Comparison of ENCODE assay signal across 11 cellular contexts in the genomic region with DNA sequence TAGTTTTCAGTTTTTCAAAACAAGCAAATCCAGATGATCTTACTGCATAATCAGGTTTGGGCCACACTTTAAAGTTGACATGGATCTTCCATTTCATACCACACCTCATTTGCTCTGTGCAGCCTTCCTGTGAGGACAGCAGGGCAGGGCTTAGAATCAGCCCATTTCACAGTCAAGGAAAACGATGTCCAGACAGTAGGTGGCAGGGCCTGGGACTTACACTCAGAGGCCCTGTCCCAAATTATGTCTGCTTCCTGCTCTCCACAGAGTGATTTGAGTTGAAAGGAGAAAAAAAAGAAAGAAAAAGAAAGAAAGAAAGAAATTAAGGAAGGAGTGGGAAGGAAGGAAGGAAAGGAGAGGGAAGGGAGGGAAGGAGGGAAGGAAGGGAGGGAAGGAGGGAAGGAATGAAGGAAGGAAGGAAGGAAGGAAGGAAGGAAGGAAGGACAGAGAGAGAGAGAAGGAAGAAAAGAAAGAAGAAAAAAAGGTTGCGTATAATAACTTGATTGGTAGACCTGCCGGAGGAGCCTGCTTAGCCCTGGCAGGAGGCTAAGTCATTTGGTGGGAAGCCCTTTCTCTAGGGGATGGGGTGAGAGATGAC. TPM values are rescaled to one million over a fixed set of nuclear protein-coding genes. Genes with fewer than 3 reads are reported as not detected.
DNase-seq lines count a peak whose midpoint lies in the region; ATAC-seq, FAIRE-seq and TF ChIP-seq lines count a peak whose summit lies in the region.
"Had no signal": no experiment of that assay in that cellular context is flagged by ENCODE, and none has a peak within 500 bp of the region (broad histone marks: within the 10 kb centered on the region; RNA-seq: fewer than 3 reads in every experiment).

No MANE protein-coding gene starts in this region.

- no peak overlapping the region for H4K5ac ChIP-seq in mesendoderm (ENCODE audit: low read length)

- H3K27ac Mint-ChIP-seq in activated CD4-positive, alpha-beta T cell treated with anti-CD3 and anti-CD28 coated beads for 36 hours = no peak overlapping the region

- TF ChIP-seq CTCF in A673 (conservative IDR thresholded peaks at IDR 0.05; ENCODE audit: low read depth, low read length) (no peak), HEK293 (tag by site-specific recombination; IDR thresholded peaks at IDR 0.05) (no peak), K562 (IDR thresholded peaks at IDR 0.05 in 2 of 3, conservative IDR thresholded peaks at IDR 0.05 in 1 of 3; ENCODE audit: insufficient read depth in 2 of 3, low read depth in 1 of 3, low read length in 3 of 3) (no peak), spleen (IDR thresholded peaks at IDR 0.05 in 8 of 11, conservative IDR thresholded peaks at IDR 0.05 in 3 of 11) (no peak)

- H2BK15ac ChIP-seq in mesendoderm (replicated peaks; ENCODE audit: low read depth) = no peak overlapping the region

- 66% methylated on average over 3 of the region's 3 CpGs for WGBS in K562 (ENCODE audit: insufficient coverage, low coverage, missing lambda C conversion rate)
- no CpG with 5 or more reads among the region's 3 CpGs for WGBS in mesendoderm (ENCODE audit: extremely low coverage, insufficient coverage, low lambda C conversion rate)
- WGBS in spleen, 5 donors = 75 to 90% (median 78%) methylated on average over 3 of the region's 3 CpGs

- peak overlapping the region; percentile 98 for H2AFZ ChIP-seq in K562 (ENCODE audit: low read depth, low read length)

- no peak overlapping the region for H3K4ac ChIP-seq in mesendoderm (ENCODE audit: low read depth, low read length)

- H3K18ac ChIP-seq in mesendoderm (ENCODE audit: low read length) = no peak overlapping the region

- H2BK5ac ChIP-seq in mesendoderm (ENCODE audit: low read length) = no peak overlapping the region

- peaks cover 31% of the 10 kb centered on the region for H3K4me1 Mint-ChIP-seq in activated CD4-positive, alpha-beta T cell treated with anti-CD3 and anti-CD28 coated beads for 36 hours

- in situ Hi-C loops in K562 (cut with MboI) = no loop called here

- H3K36me3 ChIP-seq in A673 (ENCODE audit: insufficient read depth, low read length, poor library complexity, severe bottlenecking) (no peaks in the 10 kb centered on the region), HEK293 (ENCODE audit: control insufficient read depth in 2 of 2, insufficient read depth in 1 of 2, low read length in 2 of 2) (no peaks in the 10 kb centered on the region), K562 (ENCODE audit: control insufficient read depth, insufficient read depth, low read length) (no peaks in the 10 kb centered on the region), mesendoderm (ENCODE audit: control insufficient read depth, insufficient read depth, low read length) (no peaks in the 10 kb centered on the region), spleen (no peaks in the 10 kb centered on the region)
- H3K36me3 ChIP-seq: HAP-1 had no signal

- no peak for TF ChIP-seq POLR2A in K562 (conservative IDR thresholded peaks at IDR 0.05)
- TF ChIP-seq POLR2A in spleen (IDR thresholded peaks at IDR 0.05) = no peak

- no peak overlapping the region; a peak in 1 of 4 replicates for H3K9ac ChIP-seq in K562 (ENCODE audit: insufficient read depth in 1 of 2, low read depth in 2 of 2, low read length in 2 of 2)
- H3K9ac ChIP-seq in mesendoderm (ENCODE audit: low read length) = no peak overlapping the region

- POLR2A ChIA-PET in A673 (lab: Charles Lee; ENCODE audit: low non-redundant PET) (no interaction called here), HEK293 (lab: Yijun Ruan, JAX) (no interaction called here), K562 (lab: Yijun Ruan, JAX) (no interaction called here)
- POLR2A ChIA-PET in activated CD4-positive, alpha-beta T cell treated with anti-CD3 and anti-CD28 coated beads for 36 hours (lab: Charles Lee) = no interaction called here

- H3K56ac ChIP-seq in mesendoderm (ENCODE audit: low read length) = peak overlapping the region; percentile 12

- no peak for FAIRE-seq in K562 (lab: Jason Lieb, UNC)
- FAIRE-seq: frontal cortex, TTC549 had no signal

- no peak overlapping the region for H4K8ac ChIP-seq in mesendoderm (ENCODE audit: low read depth, low read length)

- H3K4me2 ChIP-seq in K562 (ENCODE audit: insufficient read depth, low read length) (peak overlapping the region; percentile 49; the same call in 1 of the 2 replicates), mesendoderm (ENCODE audit: low read length) (no peak overlapping the region)

- H3K9me3 ChIP-seq in A673 (ENCODE audit: low read depth, low read length, poor library complexity, severe bottlenecking) = no peaks in the 10 kb centered on the region
- H3K9me3 ChIP-seq in HEK293 (ENCODE audit: control insufficient read depth, insufficient read depth, low read depth, low read length) = no peaks in the 10 kb centered on the region
- no peaks in the 10 kb centered on the region for H3K9me3 ChIP-seq in K562 (replicated peaks; ENCODE audit: control insufficient read depth, insufficient read depth, low read depth, low read length)
- no peaks in the 10 kb centered on the region for H3K9me3 ChIP-seq in spleen
- H3K9me3 ChIP-seq: HAP-1 had no signal

- CTCF ChIA-PET in A673 (lab: Charles Lee) (interaction anchor here (0.6 kb wide), 1 partner anchor 17 kb away, joined by 5 read pairs; no protein-coding TSS in a partner anchor), HEK293 (lab: Yijun Ruan, JAX) (interaction anchor here (0.6 to 7.7 kb wide), 17 partner anchors 13 to 1450 kb away, joined by 3 to 139 read pairs (median 6); no protein-coding TSS in a partner anchor), K562 (lab: Yijun Ruan, JAX; ENCODE audit: low intra/inter-chr PET ratio) (interaction anchor here (0.6 to 5.9 kb wide), 5 partner anchors 73 to 112 kb away, joined by 3 to 54 read pairs (median 3); no protein-coding TSS in a partner anchor)
- CTCF ChIA-PET in activated CD4-positive, alpha-beta T cell treated with anti-CD3 and anti-CD28 coated beads for 36 hours (lab: Charles Lee) = interaction anchor here (0.6 to 7.2 kb wide), 9 partner anchors 8 to 113 kb away, joined by 3 to 100 read pairs (median 4); no protein-coding TSS in a partner anchor

- no peaks in the 10 kb centered on the region for H3K9me3 Mint-ChIP-seq in activated CD4-positive, alpha-beta T cell treated with anti-CD3 and anti-CD28 coated beads for 36 hours (ENCODE audit: low read depth)

- H3K4me1 ChIP-seq in A673 (ENCODE audit: insufficient read depth, low read length, poor library complexity, severe bottlenecking) (peaks cover 12% of the 10 kb centered on the region), HEK293 (ENCODE audit: control insufficient read depth, insufficient read depth, low read length) (no peaks in the 10 kb centered on the region), K562 (replicated peaks in 1 of 2; ENCODE audit: control insufficient read depth in 2 of 2, insufficient read depth in 2 of 2, low read length in 2 of 2) (peaks cover 10 to 20% of the 10 kb centered on the region in 2 experiments; a peak in 4 of 5 replicates), mesendoderm (ENCODE audit: control insufficient read depth, low read depth, low read length) (peaks cover 4% of the 10 kb centered on the region), spleen (peaks cover 0 to 24% (median 14%) of the 10 kb centered on the region in 6 donors)
- H3K4me1 ChIP-seq: HAP-1 had no signal

- intact Hi-C loops in A673 (cut with micrococcal nuclease; ENCODE audit: unreplicated experiment) = loop anchor here (1.0 kb wide), 1 partner anchor 114 kb away; no protein-coding TSS in a partner anchor
- intact Hi-C loops in K562 (cut with micrococcal nuclease) = loop anchor here (2.0 to 5.0 kb wide), 3 partner anchors 72 to 241 kb away; no protein-coding TSS in a partner anchor
- intact Hi-C loops in activated CD4-positive, alpha-beta T cell treated with anti-CD3 and anti-CD28 coated beads for 36 hours (cut with DNase I, micrococcal nuclease) = loop anchor here in 1 of 2 experiments (1.0 kb wide), 1 partner anchor 240 kb away; no protein-coding TSS in a partner anchor
- intact Hi-C loops in spleen (cut with DNase I; ENCODE audit: low total_unique reads) = no loop called here

- DNase-seq in A673 (ENCODE audit: low spot score) (no peak), K562 (ENCODE audit: extremely low read depth in 1 of 4, low spot score in 3 of 4) (no peak), mesendoderm (no peak), spleen (no peak), NCI-H2171 (lab: John Stamatoyannopoulos, UW) (no peak)
- DNase-seq in activated CD4-positive, alpha-beta T cell treated with anti-CD3 and anti-CD28 coated beads for 36 hours = no peak

- no peak for TF ChIP-seq EP300 in K562 (IDR thresholded peaks at IDR 0.05; ENCODE audit: low read length)

- no peak overlapping the region for H3K4me3 Mint-ChIP-seq in activated CD4-positive, alpha-beta T cell treated with anti-CD3 and anti-CD28 coated beads for 36 hours

- no peaks in the 10 kb centered on the region for H4K20me1 ChIP-seq in K562 (replicated peaks; ENCODE audit: control insufficient read depth, insufficient read depth, low read length)

- H3K27me3 ChIP-seq in A673 (replicated peaks; ENCODE audit: insufficient read depth, low read depth, low read length, poor library complexity) = no peaks in the 10 kb centered on the region
- no peaks in the 10 kb centered on the region for H3K27me3 ChIP-seq in K562 (ENCODE audit: control insufficient read depth in 2 of 2, insufficient read depth in 2 of 2, low read length in 2 of 2)
- no peaks in the 10 kb centered on the region for H3K27me3 ChIP-seq in mesendoderm (ENCODE audit: insufficient read depth, low read length, poor library complexity)
- peaks cover 0 to 40% (median 0%) of the 10 kb centered on the region in 7 donors for H3K27me3 ChIP-seq in spleen (replicated peaks in 1 of 7)

- H3K36me3 Mint-ChIP-seq in activated CD4-positive, alpha-beta T cell treated with anti-CD3 and anti-CD28 coated beads for 36 hours (ENCODE audit: low read depth) = no peaks in the 10 kb centered on the region

- H3K79me2 ChIP-seq in K562 (ENCODE audit: control insufficient read depth, insufficient read depth, low read length) = no peaks in the 10 kb centered on the region
- no peaks in the 10 kb centered on the region for H3K79me2 ChIP-seq in mesendoderm (ENCODE audit: control insufficient read depth, insufficient read depth, low read length)

- TF ChIP-seq RAD21 in K562 (CRISPR knock-in tag; conservative IDR thresholded peaks at IDR 0.05 in 1 of 2, IDR thresholded peaks at IDR 0.05 in 1 of 2) = no peak

- no peak overlapping the region for H2BK120ac ChIP-seq in mesendoderm (ENCODE audit: low read depth, low read length)

- H2AK5ac ChIP-seq in mesendoderm (ENCODE audit: low read length) = no peak overlapping the region

- H3K27ac ChIP-seq in A673 (ENCODE audit: low read depth, low read length, poor library complexity, severe bottlenecking) (peak overlapping the region; percentile 66), HEK293 (ENCODE audit: extremely low read depth, low read depth, low read length) (no peak overlapping the region), K562 (ENCODE audit: extremely low read depth, low read depth, low read length) (no peak overlapping the region), mesendoderm (ENCODE audit: low read depth, low read length) (no peak overlapping the region), spleen (no peak overlapping the region)

- no peaks in the 10 kb centered on the region for H3K79me1 ChIP-seq in mesendoderm (ENCODE audit: low read length)

- peak; percentile 17 for ATAC-seq in K562
- no peak for ATAC-seq in activated CD4-positive, alpha-beta T cell treated with anti-CD3 and anti-CD28 coated beads for 36 hours
- no peak for ATAC-seq in GM18867 (IDR thresholded peaks at IDR 0.05; ENCODE audit: unreplicated experiment)

- peaks cover 14% of the 10 kb centered on the region for H3K27me3 Mint-ChIP-seq in activated CD4-positive, alpha-beta T cell treated with anti-CD3 and anti-CD28 coated beads for 36 hours

- BruUV-seq in A673 (replicated peaks; lab: Mats Ljungman, UMichigan) (no TSS peak), K562 (replicated peaks; lab: Mats Ljungman, UMichigan) (no TSS peak)

- H3K23ac ChIP-seq in mesendoderm (ENCODE audit: low read length) = no peak overlapping the region

- no peaks in the 10 kb centered on the region for H3K9me1 ChIP-seq in K562 (ENCODE audit: control insufficient read depth, insufficient read depth, low read length)

- H3K4me3 ChIP-seq in A673 (ENCODE audit: low read depth, low read length, poor library complexity, severe bottlenecking) (no peak overlapping the region), HEK293 (ENCODE audit: low read depth, low read length) (no peak overlapping the region), K562 (no peak overlapping the region), mesendoderm (ENCODE audit: low read length) (no peak overlapping the region), spleen (no peak overlapping the region)
- H3K4me3 ChIP-seq: HAP-1 had no signal

RNA-seq across cellular contexts. Expression of gene TSKU, which starts 23.6 kb away (rescaled TPM):
- total RNA-seq in A673 (2021) (25.3 and 29.0 TPM in 2 replicates), K562 (2014; rRNA removed) (8.4 and 14.1 TPM in 2 replicates), K562 (2014; rRNA removed; fragmentation: Illumina TruSeq; extraction: Trizol) (3.3 and 4.2 TPM in 2 replicates), K562 (2015; rRNA removed; fragmentation: Illumina TruSeq; extraction: Trizol) (6.6 and 6.8 TPM in 2 replicates), K562 (2021) (11.9 and 14.1 TPM in 2 replicates), spleen (10 to 100 TPM in 6 of 7 donors, 1 to 10 TPM in 1; 9.4 to 18.6 (median 13.1) TPM)
- 11.1 and 28.4 TPM in 2 replicates for total RNA-seq in K562 (2011; cell fraction: chromatin; rRNA removed; ENCODE audit: low replicate concordance)
- 25.8 and 29.7 TPM in 2 replicates for total RNA-seq in K562 (2011; cell fraction: nucleolus; rRNA removed)
- total RNA-seq in K562 (2011; cell fraction: nucleoplasm; rRNA removed) = 21.8 and 26.4 TPM in 2 replicates
- polyA plus RNA-seq in K562 (2011; rRNA removed) (10.1 and 13.8 TPM in 2 replicates), K562 (2014; fragmentation: Illumina TruSeq; extraction: Trizol) (8.4 and 12.1 TPM in 2 replicates), K562 (2014; fragmentation: Nextera tagmentation; extraction: Ambion mirVana) (1 to 10 TPM in 1 of 2 experiments, under 1 TPM in 1; 0.60 to 1.0 TPM), K562 (2014; rRNA removed) (9.1 and 12.3 TPM in 2 replicates), spleen (1 to 10 TPM; 1.1 to 5.7 (median 1.8) TPM)
- 13.9 and 37.3 TPM in 2 replicates for polyA plus RNA-seq in K562 (2011; cell fraction: cytosol; rRNA removed)
- 7.1 and 14.0 TPM in 2 replicates for polyA plus RNA-seq in K562 (2011; cell fraction: nucleus; rRNA removed)
- polyA plus RNA-seq in K562 (2012) = 11.1 and 12.1 TPM in 2 replicates
- 7.3 and 10.2 TPM in 2 replicates for polyA minus RNA-seq in K562 (2011; rRNA and poly(A)+ RNA removed)
- polyA minus RNA-seq in K562 (2011; cell fraction: cytosol; rRNA and poly(A)+ RNA removed) = 11.4 and 12.7 TPM in 2 replicates
- 12.3 and 13.4 TPM in 2 replicates for polyA minus RNA-seq in K562 (2011; cell fraction: nucleus; rRNA and poly(A)+ RNA removed)
- polyA plus RNA-seq in mesendoderm (2013, experiment 1 of 2) = 62.6 TPM
- 61.3 TPM for polyA plus RNA-seq in mesendoderm (2013, experiment 2 of 2)
- total RNA-seq in activated CD4-positive, alpha-beta T cell treated with anti-CD3 and anti-CD28 coated beads for 36 hours = 1 to 10 TPM; 8.0 to 8.3 TPM

RNA-seq across cellular contexts. Expression of gene ACER3, which starts 54.0 kb away (rescaled TPM):
- 30.2 and 31.0 TPM in 2 replicates for total RNA-seq in A673 (2021)
- 28.7 and 32.1 TPM in 2 replicates for total RNA-seq in K562 (2011; cell fraction: chromatin; rRNA removed; ENCODE audit: low replicate concordance)
- 16.7 and 18.3 TPM in 2 replicates for total RNA-seq in K562 (2011; cell fraction: nucleolus; rRNA removed)
- total RNA-seq in K562 (2011; cell fraction: nucleoplasm; rRNA removed) = 17.2 and 24.5 TPM in 2 replicates
- 5.6 and 7.5 TPM in 2 replicates for total RNA-seq in K562 (2014; rRNA removed)
- total RNA-seq in K562 (2014; rRNA removed; fragmentation: Illumina TruSeq; extraction: Trizol) = 9.5 and 13.3 TPM in 2 replicates
- total RNA-seq in K562 (2015; rRNA removed; fragmentation: Illumina TruSeq; extraction: Trizol) = 8.6 and 10.3 TPM in 2 replicates
- 10.5 and 13.1 TPM in 2 replicates for total RNA-seq in K562 (2021)
- 18.7 and 23.8 TPM in 2 replicates for polyA plus RNA-seq in K562 (2011; rRNA removed)
- 6.5 and 9.3 TPM in 2 replicates for polyA plus RNA-seq in K562 (2011; cell fraction: cytosol; rRNA removed)
- polyA plus RNA-seq in K562 (2011; cell fraction: nucleus; rRNA removed) = 11.8 and 12.2 TPM in 2 replicates
- polyA plus RNA-seq in K562 (2012) = 6.9 and 7.1 TPM in 2 replicates
- polyA plus RNA-seq in K562 (2014; fragmentation: Illumina TruSeq; extraction: Trizol) = 8.2 and 11.3 TPM in 2 replicates
- 1 to 10 TPM; 2.0 to 3.0 TPM for polyA plus RNA-seq in K562 (2014; fragmentation: Nextera tagmentation; extraction: Ambion mirVana)
- 6.1 and 6.2 TPM in 2 replicates for polyA plus RNA-seq in K562 (2014; rRNA removed)
- polyA minus RNA-seq in K562 (2011; rRNA and poly(A)+ RNA removed) = 21.6 and 23.6 TPM in 2 replicates
- 5.0 and 5.7 TPM in 2 replicates for polyA minus RNA-seq in K562 (2011; cell fraction: cytosol; rRNA and poly(A)+ RNA removed)
- 14.5 and 14.7 TPM in 2 replicates for polyA minus RNA-seq in K562 (2011; cell fraction: nucleus; rRNA and poly(A)+ RNA removed)
- 9.5 TPM for polyA plus RNA-seq in mesendoderm (2013, experiment 1 of 2)
- 9.0 TPM for polyA plus RNA-seq in mesendoderm (2013, experiment 2 of 2)
- 10 to 100 TPM in 1 of 2 experiments, 1 to 10 TPM in 1; 8.9 to 10.3 TPM for total RNA-seq in activated CD4-positive, alpha-beta T cell treated with anti-CD3 and anti-CD28 coated beads for 36 hours
- total RNA-seq in spleen = 10 to 100 TPM; 24.8 to 52.2 (median 35.7) TPM
- polyA plus RNA-seq in spleen = 1 to 10 TPM; 2.9 to 3.7 (median 2.9) TPM
